In the genomic region with DNA sequence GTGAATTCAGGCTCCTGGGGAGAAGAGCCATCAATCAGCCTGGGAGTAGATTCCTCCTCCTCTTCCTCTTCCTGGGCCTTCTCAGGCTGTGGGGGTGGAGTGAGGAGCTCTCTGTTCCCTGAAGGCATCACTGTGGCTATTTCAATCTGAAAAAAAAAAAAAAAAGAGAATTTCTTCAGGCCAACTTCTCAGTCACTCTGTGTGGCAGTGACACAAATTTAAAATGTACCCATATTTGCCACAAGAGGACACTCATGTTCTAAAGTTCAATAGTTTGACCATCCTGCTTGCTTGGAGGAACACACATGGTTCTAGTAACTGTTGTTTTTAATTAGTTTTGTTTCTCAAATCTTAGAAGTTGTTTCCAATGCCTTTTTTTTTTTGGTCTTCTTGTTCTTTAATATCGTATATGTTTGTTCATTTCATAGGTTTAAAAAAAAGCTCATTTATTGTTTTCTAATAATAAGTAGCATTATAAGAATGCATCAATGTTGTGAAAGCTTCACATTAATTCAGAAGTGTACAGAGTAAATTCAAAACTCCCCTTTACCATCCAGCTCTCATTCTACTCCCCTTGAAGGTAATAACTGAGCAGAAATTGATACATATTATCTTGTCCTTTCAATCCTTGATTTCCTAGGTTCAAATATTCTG, we compare ENCODE assay signal across 8 cellular contexts. TPM values are rescaled to one million over a fixed set of nuclear protein-coding genes. Genes with fewer than 3 reads are reported as not detected.
A peak's percentile ranks its signal among the peaks of the same experiment; 100 is the strongest.
DNase-seq lines count a peak whose midpoint lies in the region; ATAC-seq and TF ChIP-seq lines count a peak whose summit lies in the region.

No MANE protein-coding gene starts in this region.

- H3K4me3 Mint-ChIP-seq in activated CD8-positive, alpha-beta T cell treated with anti-CD3 and anti-CD28 coated beads for 36 hours: no peak overlapping the region
- H3K4me3 Mint-ChIP-seq in stimulated activated effector memory CD8-positive, alpha-beta T cell treated with anti-CD3 and anti-CD28 coated beads, Interleukin-12 subunit alpha, Interleukin-12 subunit beta, amount 100 ng/mL, for 72 hours: no peak overlapping the region

- DNase-seq in NOMO-1 treated with DMSO at 0.1 percent for 48 hours (lab: John Stamatoyannopoulos, UW; ENCODE audit: unreplicated experiment) (peak; percentile 40), NOMO-1 treated with dmso at 0.1 percent for 144 hours (lab: John Stamatoyannopoulos, UW; ENCODE audit: unreplicated experiment) (no peak), HFF-Myc (ENCODE audit: extremely low read depth, low read depth) (peak; percentile 86), MV-4-11 (lab: John Stamatoyannopoulos, UW) (peak; percentile 67), left ventricle myocardium superior (no peak)
- no peak for DNase-seq in activated CD8-positive, alpha-beta T cell treated with anti-CD3 and anti-CD28 coated beads for 36 hours
- no peak for DNase-seq in stimulated activated effector memory CD8-positive, alpha-beta T cell treated with anti-CD3 and anti-CD28 coated beads, Interleukin-12 subunit alpha, Interleukin-12 subunit beta, amount 100 ng/mL, for 72 hours (ENCODE audit: low spot score in 2 of 2)
- no peak for DNase-seq in activated CD4-positive, CD25-positive, alpha-beta regulatory T cell treated with anti-CD3 and anti-CD28 coated beads, Interleukin-2, amount 50 U/mL, for 72 hours

- ATAC-seq in activated CD8-positive, alpha-beta T cell treated with anti-CD3 and anti-CD28 coated beads for 36 hours: peak; percentile 60
- ATAC-seq in left ventricle myocardium superior: peak; percentile 82
- ATAC-seq in stimulated activated effector memory CD8-positive, alpha-beta T cell treated with anti-CD3 and anti-CD28 coated beads, Interleukin-12 subunit alpha, Interleukin-12 subunit beta, amount 100 ng/mL, for 72 hours: peak; percentile 60

- H3K36me3 Mint-ChIP-seq in activated CD8-positive, alpha-beta T cell treated with anti-CD3 and anti-CD28 coated beads for 36 hours (ENCODE audit: low read depth): no peaks in the 10 kb centered on the region
- no peaks in the 10 kb centered on the region for H3K36me3 Mint-ChIP-seq in stimulated activated effector memory CD8-positive, alpha-beta T cell treated with anti-CD3 and anti-CD28 coated beads, Interleukin-12 subunit alpha, Interleukin-12 subunit beta, amount 100 ng/mL, for 72 hours

- H3K9me3 Mint-ChIP-seq in activated CD8-positive, alpha-beta T cell treated with anti-CD3 and anti-CD28 coated beads for 36 hours: no peaks in the 10 kb centered on the region
- H3K9me3 Mint-ChIP-seq in stimulated activated effector memory CD8-positive, alpha-beta T cell treated with anti-CD3 and anti-CD28 coated beads, Interleukin-12 subunit alpha, Interleukin-12 subunit beta, amount 100 ng/mL, for 72 hours: no peaks in the 10 kb centered on the region

- intact Hi-C loops in activated CD8-positive, alpha-beta T cell treated with anti-CD3 and anti-CD28 coated beads for 36 hours (cut with micrococcal nuclease): loop anchor here (5.0 to 10.0 kb wide), 2 partner anchors 349 to 377 kb away; no protein-coding TSS in a partner anchor
- intact Hi-C loops in left ventricle myocardium superior (cut with micrococcal nuclease): loop anchor here (10.0 kb wide), 1 partner anchor 377 kb away; no protein-coding TSS in a partner anchor

- peak; percentile 54 for TF ChIP-seq CTCF in HFF-Myc (IDR thresholded peaks at IDR 0.05; ENCODE audit: low read depth, low read length, missing control alignments)
- TF ChIP-seq CTCF in activated CD8-positive, alpha-beta T cell treated with anti-CD3 and anti-CD28 coated beads for 36 hours (IDR thresholded peaks at IDR 0.05): peak; percentile 31

- H3K27ac Mint-ChIP-seq in activated CD8-positive, alpha-beta T cell treated with anti-CD3 and anti-CD28 coated beads for 36 hours: no peak overlapping the region
- H3K27ac Mint-ChIP-seq in stimulated activated effector memory CD8-positive, alpha-beta T cell treated with anti-CD3 and anti-CD28 coated beads, Interleukin-12 subunit alpha, Interleukin-12 subunit beta, amount 100 ng/mL, for 72 hours: no peak overlapping the region

- no peaks in the 10 kb centered on the region for H3K4me1 Mint-ChIP-seq in activated CD8-positive, alpha-beta T cell treated with anti-CD3 and anti-CD28 coated beads for 36 hours (ENCODE audit: low read depth)
- no peaks in the 10 kb centered on the region for H3K4me1 Mint-ChIP-seq in stimulated activated effector memory CD8-positive, alpha-beta T cell treated with anti-CD3 and anti-CD28 coated beads, Interleukin-12 subunit alpha, Interleukin-12 subunit beta, amount 100 ng/mL, for 72 hours

- POLR2A ChIA-PET in activated CD8-positive, alpha-beta T cell treated with anti-CD3 and anti-CD28 coated beads for 36 hours (lab: Charles Lee): no interaction called here

- H3K27me3 Mint-ChIP-seq in activated CD8-positive, alpha-beta T cell treated with anti-CD3 and anti-CD28 coated beads for 36 hours: peaks cover 8% of the 10 kb centered on the region

- CTCF ChIA-PET in activated CD8-positive, alpha-beta T cell treated with anti-CD3 and anti-CD28 coated beads for 36 hours (lab: Charles Lee): interaction anchor here (0.9 to 1.6 kb wide), 8 partner anchors 9 to 760 kb away, joined by 3 to 5 read pairs (median 4); no protein-coding TSS in a partner anchor

- H3K4me3 ChIP-seq in HFF-Myc (replicated peaks; ENCODE audit: low read depth, low read length): no peak overlapping the region

RNA-seq across cellular contexts. Expression of gene CCER1, which starts 23.3 kb away (rescaled TPM):
- total RNA-seq in activated CD8-positive, alpha-beta T cell treated with anti-CD3 and anti-CD28 coated beads for 36 hours: not detected
- not detected for total RNA-seq in left ventricle myocardium superior

RNA-seq across cellular contexts. Expression of gene EPYC, which starts 26.5 kb away (rescaled TPM):
- total RNA-seq in activated CD8-positive, alpha-beta T cell treated with anti-CD3 and anti-CD28 coated beads for 36 hours: not detected
- not detected for total RNA-seq in left ventricle myocardium superior

Comparison
In these comparisons a context has a peak if more than half of its experiments do, and no peak if none do; other contexts are left out.
1. DNase-seq: peak in NOMO-1 treated with DMSO at 0.1 percent for 48 hours (single experiment), HFF-Myc (single experiment) and MV-4-11 (single experiment); none in NOMO-1 treated with dmso at 0.1 percent for 144 hours (single experiment), activated CD8-positive, alpha-beta T cell treated with anti-CD3 and anti-CD28 coated beads for 36 hours (single experiment), left ventricle myocardium superior (single experiment), stimulated activated effector memory CD8-positive, alpha-beta T cell treated with anti-CD3 and anti-CD28 coated beads, Interleukin-12 subunit alpha, Interleukin-12 subunit beta, amount 100 ng/mL, for 72 hours (0 of 2) and activated CD4-positive, CD25-positive, alpha-beta regulatory T cell treated with anti-CD3 and anti-CD28 coated beads, Interleukin-2, amount 50 U/mL, for 72 hours (single experiment).
2. Peak in every context shown above with its lines, with median percentiles within 50 percentile points of each other: ATAC-seq.